In genomic region chr2:12856934-12857660, GRCh38 we compare ENCODE assay signal across 9 cellular contexts.
DNase-seq lines count a peak whose midpoint lies in the region; ATAC-seq and TF ChIP-seq lines count a peak whose summit lies in the region.
"Had no signal": no experiment of that assay in that cellular context is flagged by ENCODE, and none has a peak within 500 bp of the region (broad histone marks: within the 10 kb centered on the region; RNA-seq: fewer than 3 reads in every experiment).

No MANE protein-coding gene starts in this region.

- H3K79me2 ChIP-seq in SK-N-SH (ENCODE audit: insufficient read depth), result no peaks in the 10 kb centered on the region

- DNase-seq in activated naive CD4-positive, alpha-beta T cell treated with Interleukin-2 at 50 U/mL for 16 hours, result peak; percentile 12
- DNase-seq in activated naive CD4-positive, alpha-beta T cell treated with anti-CD3 and anti-CD28 coated beads, Interleukin-2, amount 50 U/mL, for 16 hours, result no peak
- DNase-seq in SK-N-SH, result no peak
- peak in 2 of 3 donors; percentile 6 to 9 for DNase-seq in effector memory CD4-positive, alpha-beta T cell
- no peak for DNase-seq in stimulated activated naive CD8-positive, alpha-beta T cell treated with anti-CD3 and anti-CD28 coated beads, Interleukin-15, amount 100 ng/mL, for 72 hours
- no peak for DNase-seq in NCI-H2029 treated with DMSO at 0.1 percent for 48 hours (lab: John Stamatoyannopoulos, UW)
- DNase-seq in amygdala (lab: John Stamatoyannopoulos, UW), result no peak
- no peak for DNase-seq in NCI-H146 treated with DMSO at 0.1 percent for 48 hours (lab: John Stamatoyannopoulos, UW; ENCODE audit: unreplicated experiment)
- DNase-seq: hypothalamus had no signal

- POLR2A ChIA-PET in SK-N-SH (lab: Yijun Ruan, JAX), result no interaction called here

- CTCF ChIA-PET in SK-N-SH (lab: Yijun Ruan, JAX), result interaction anchor here (1.1 to 1.4 kb wide), 3 partner anchors 9 to 74 kb away, joined by 3 to 6 read pairs (median 3); no protein-coding TSS in a partner anchor

- H3K27ac Mint-ChIP-seq in stimulated activated naive CD8-positive, alpha-beta T cell treated with anti-CD3 and anti-CD28 coated beads, Interleukin-15, amount 100 ng/mL, for 72 hours, result no peak overlapping the region

- H3K27me3 Mint-ChIP-seq in stimulated activated naive CD8-positive, alpha-beta T cell treated with anti-CD3 and anti-CD28 coated beads, Interleukin-15, amount 100 ng/mL, for 72 hours, result peaks cover 15% of the 10 kb centered on the region

- H3K36me3 ChIP-seq in SK-N-SH (replicated peaks in 1 of 2; ENCODE audit: control insufficient read depth in 1 of 2, insufficient read depth in 2 of 2, low read length in 1 of 2), result no peaks in the 10 kb centered on the region
- no peaks in the 10 kb centered on the region for H3K36me3 ChIP-seq in effector memory CD4-positive, alpha-beta T cell (ENCODE audit: control insufficient read depth, insufficient read depth, low read length)

- 33% methylated on average over 3 of the region's 3 CpGs for WGBS in SK-N-SH (ENCODE audit: low lambda C conversion rate)

- H3K4me3 ChIP-seq in SK-N-SH (ENCODE audit: low read depth in 2 of 2, low read length in 1 of 2), result no peak overlapping the region
- H3K4me3 ChIP-seq in effector memory CD4-positive, alpha-beta T cell (ENCODE audit: insufficient read depth, low read depth, low read length, poor library complexity, severe bottlenecking), result no peak overlapping the region

- H3K4me3 Mint-ChIP-seq in stimulated activated naive CD8-positive, alpha-beta T cell treated with anti-CD3 and anti-CD28 coated beads, Interleukin-15, amount 100 ng/mL, for 72 hours, result no peak overlapping the region

- H2AFZ ChIP-seq in SK-N-SH (ENCODE audit: low read depth), result peak overlapping the region; percentile 39; the same call in 1 of the 2 replicates

- H3K9me3 Mint-ChIP-seq in stimulated activated naive CD8-positive, alpha-beta T cell treated with anti-CD3 and anti-CD28 coated beads, Interleukin-15, amount 100 ng/mL, for 72 hours, result peaks cover 0 to 6% of the 10 kb centered on the region in 2 donors

- H3K9me3 ChIP-seq in SK-N-SH, result peaks cover 5% of the 10 kb centered on the region; the same call in 1 of the 2 replicates
- no peaks in the 10 kb centered on the region for H3K9me3 ChIP-seq in effector memory CD4-positive, alpha-beta T cell (ENCODE audit: control insufficient read depth, low read length)

- peaks cover 21% of the 10 kb centered on the region for H3F3A ChIP-seq in SK-N-SH (replicated peaks; ENCODE audit: insufficient read depth)

- peaks cover 0 to 19% of the 10 kb centered on the region in 2 experiments; a peak in 3 of 4 replicates for H3K4me1 ChIP-seq in SK-N-SH (ENCODE audit: control insufficient read depth in 1 of 2, insufficient read depth in 2 of 2, low read depth in 1 of 2, low read length in 1 of 2)
- H3K4me1 ChIP-seq in effector memory CD4-positive, alpha-beta T cell (ENCODE audit: control insufficient read depth, insufficient read depth, low read length, poor library complexity, severe bottlenecking), result peaks cover 43% of the 10 kb centered on the region

- no peaks in the 10 kb centered on the region for H4K20me1 ChIP-seq in SK-N-SH (ENCODE audit: insufficient read depth)

- H3K27ac ChIP-seq in SK-N-SH (ENCODE audit: low read depth in 2 of 2, low read length in 1 of 2), result peak overlapping the region; percentile 80 to 87; a peak in 3 of 4 replicates
- H3K27ac ChIP-seq in effector memory CD4-positive, alpha-beta T cell (ENCODE audit: insufficient read depth, low read length, poor library complexity, severe bottlenecking), result peak overlapping the region; percentile 17

- peak overlapping the region; percentile 32 for H3K4me2 ChIP-seq in SK-N-SH

- TF ChIP-seq CTCF in SK-N-SH (IDR thresholded peaks at IDR 0.05), result no peak

- H3K9me2 ChIP-seq in SK-N-SH, result no peaks in the 10 kb centered on the region

- peak in 1 of 2 experiments; percentile 68; a peak in 1 of 4 replicates for TF ChIP-seq EP300 in SK-N-SH (IDR thresholded peaks at IDR 0.05; ENCODE audit: borderline replicate concordance in 1 of 2, low read depth in 1 of 2, low read length in 1 of 2)

- H3K4me1 Mint-ChIP-seq in stimulated activated naive CD8-positive, alpha-beta T cell treated with anti-CD3 and anti-CD28 coated beads, Interleukin-15, amount 100 ng/mL, for 72 hours, result peaks cover 16% of the 10 kb centered on the region

- H3K27me3 ChIP-seq in SK-N-SH (ENCODE audit: insufficient read depth), result no peaks in the 10 kb centered on the region
- H3K27me3 ChIP-seq in effector memory CD4-positive, alpha-beta T cell (replicated peaks; ENCODE audit: control insufficient read depth, insufficient read depth, low read length, poor library complexity, severe bottlenecking), result no peaks in the 10 kb centered on the region

- peak overlapping the region; percentile 45; the same call in 1 of the 2 replicates for H3K9ac ChIP-seq in SK-N-SH

- no peak for TF ChIP-seq RAD21 in SK-N-SH (IDR thresholded peaks at IDR 0.05; ENCODE audit: low read length)

- ATAC-seq in stimulated activated naive CD8-positive, alpha-beta T cell treated with anti-CD3 and anti-CD28 coated beads, Interleukin-15, amount 100 ng/mL, for 72 hours, result peak; percentile 90

TF ChIP-seq in SK-N-SH, 30 proteins besides CTCF, POLR2A, EP300 and RAD21 (continues in another document):
- TF ChIP-seq FOXM1 (IDR thresholded peaks at IDR 0.05; ENCODE audit: low read depth) (0 out of 2 replicates have a peak, but pooled peaks have one; percentile 58), MXI1 (IDR thresholded peaks at IDR 0.05; ENCODE audit: low read depth, low read length) (no peak), NFIC (IDR thresholded peaks at IDR 0.05; ENCODE audit: borderline replicate concordance) (peak; percentile 80; the same call in 1 of the 2 replicates), GABPA (IDR thresholded peaks at IDR 0.05; ENCODE audit: low read depth) (peak; percentile 13; the same call in 1 of the 2 replicates), JUND (IDR thresholded peaks at IDR 0.05) (peak; percentile 62), TCF12 (IDR thresholded peaks at IDR 0.05) (peak; percentile 70), FOSL2 (IDR thresholded peaks at IDR 0.05; ENCODE audit: borderline replicate concordance, low read depth) (peak; percentile 75), RXRA (IDR thresholded peaks at IDR 0.05; ENCODE audit: borderline replicate concordance, low read depth) (peak; percentile 28; the same call in 1 of the 2 replicates), RCOR1 (IDR thresholded peaks at IDR 0.05; ENCODE audit: low read length) (no peak), ELF1 (IDR thresholded peaks at IDR 0.05) (peak; percentile 37; the same call in 1 of the 2 replicates), RFX5 (IDR thresholded peaks at IDR 0.05; ENCODE audit: low read length) (no peak), SMC3 (IDR thresholded peaks at IDR 0.05; ENCODE audit: low read depth, low read length) (no peak), NRF1 (IDR thresholded peaks at IDR 0.05; ENCODE audit: low read depth, low read length) (no peak), YY1 (IDR thresholded peaks at IDR 0.05; ENCODE audit: low read depth) (no peak), TEAD4 (IDR thresholded peaks at IDR 0.05; ENCODE audit: borderline replicate concordance, insufficient read depth) (peak; percentile 65), POLR2AphosphoS5 (IDR thresholded peaks at IDR 0.05; ENCODE audit: low read depth, low read length) (peak; percentile 54; the same call in 1 of the 2 replicates)
- TF ChIP-seq, protein P1, sequence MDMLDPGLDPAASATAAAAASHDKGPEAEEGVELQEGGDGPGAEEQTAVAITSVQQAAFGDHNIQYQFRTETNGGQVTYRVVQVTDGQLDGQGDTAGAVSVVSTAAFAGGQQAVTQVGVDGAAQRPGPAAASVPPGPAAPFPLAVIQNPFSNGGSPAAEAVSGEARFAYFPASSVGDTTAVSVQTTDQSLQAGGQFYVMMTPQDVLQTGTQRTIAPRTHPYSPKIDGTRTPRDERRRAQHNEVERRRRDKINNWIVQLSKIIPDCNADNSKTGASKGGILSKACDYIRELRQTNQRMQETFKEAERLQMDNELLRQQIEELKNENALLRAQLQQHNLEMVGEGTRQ (IDR thresholded peaks at IDR 0.05; ENCODE audit: borderline replicate concordance, low read depth, low read length), result no peak
- TF ChIP-seq, protein P2, sequence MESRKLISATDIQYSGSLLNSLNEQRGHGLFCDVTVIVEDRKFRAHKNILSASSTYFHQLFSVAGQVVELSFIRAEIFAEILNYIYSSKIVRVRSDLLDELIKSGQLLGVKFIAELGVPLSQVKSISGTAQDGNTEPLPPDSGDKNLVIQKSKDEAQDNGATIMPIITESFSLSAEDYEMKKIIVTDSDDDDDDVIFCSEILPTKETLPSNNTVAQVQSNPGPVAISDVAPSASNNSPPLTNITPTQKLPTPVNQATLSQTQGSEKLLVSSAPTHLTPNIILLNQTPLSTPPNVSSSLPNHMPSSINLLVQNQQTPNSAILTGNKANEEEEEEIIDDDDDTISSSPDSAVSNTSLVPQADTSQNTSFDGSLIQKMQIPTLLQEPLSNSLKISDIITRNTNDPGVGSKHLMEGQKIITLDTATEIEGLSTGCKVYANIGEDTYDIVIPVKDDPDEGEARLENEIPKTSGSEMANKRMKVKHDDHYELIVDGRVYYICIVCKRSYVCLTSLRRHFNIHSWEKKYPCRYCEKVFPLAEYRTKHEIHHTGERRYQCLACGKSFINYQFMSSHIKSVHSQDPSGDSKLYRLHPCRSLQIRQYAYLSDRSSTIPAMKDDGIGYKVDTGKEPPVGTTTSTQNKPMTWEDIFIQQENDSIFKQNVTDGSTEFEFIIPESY (IDR thresholded peaks at IDR 0.05; ENCODE audit: borderline replicate concordance, low read depth), result no peak
- TF ChIP-seq, protein P3, sequence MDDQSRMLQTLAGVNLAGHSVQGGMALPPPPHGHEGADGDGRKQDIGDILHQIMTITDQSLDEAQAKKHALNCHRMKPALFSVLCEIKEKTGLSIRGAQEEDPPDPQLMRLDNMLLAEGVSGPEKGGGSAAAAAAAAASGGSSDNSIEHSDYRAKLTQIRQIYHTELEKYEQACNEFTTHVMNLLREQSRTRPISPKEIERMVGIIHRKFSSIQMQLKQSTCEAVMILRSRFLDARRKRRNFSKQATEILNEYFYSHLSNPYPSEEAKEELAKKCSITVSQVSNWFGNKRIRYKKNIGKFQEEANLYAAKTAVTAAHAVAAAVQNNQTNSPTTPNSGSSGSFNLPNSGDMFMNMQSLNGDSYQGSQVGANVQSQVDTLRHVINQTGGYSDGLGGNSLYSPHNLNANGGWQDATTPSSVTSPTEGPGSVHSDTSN (IDR thresholded peaks at IDR 0.05), result peak; percentile 14; the same call in 1 of the 2 replicates

Comparison
In these comparisons a context has a peak if more than half of its experiments do, and no peak if none do; other contexts are left out.
1. DNase-seq: peak in activated naive CD4-positive, alpha-beta T cell treated with Interleukin-2 at 50 U/mL for 16 hours (single experiment) and effector memory CD4-positive, alpha-beta T cell (2 of 3); none in activated naive CD4-positive, alpha-beta T cell treated with anti-CD3 and anti-CD28 coated beads, Interleukin-2, amount 50 U/mL, for 16 hours (single experiment), SK-N-SH (single experiment), stimulated activated naive CD8-positive, alpha-beta T cell treated with anti-CD3 and anti-CD28 coated beads, Interleukin-15, amount 100 ng/mL, for 72 hours (0 of 2), NCI-H2029 treated with DMSO at 0.1 percent for 48 hours (single experiment), amygdala (0 of 56) and NCI-H146 treated with DMSO at 0.1 percent for 48 hours (single experiment).